ENCODE assay signal across 14 cellular contexts in genomic region chr17:1640329-1641064, GRCh38. TPM values are rescaled to one million over a fixed set of nuclear protein-coding genes. Genes with fewer than 3 reads are reported as not detected.
DNase-seq lines count a peak whose midpoint lies in the region; ATAC-seq and TF ChIP-seq lines count a peak whose summit lies in the region.
"Had no signal": no experiment of that assay in that cellular context is flagged by ENCODE, and none has a peak within 500 bp of the region (broad histone marks: within the 10 kb centered on the region; RNA-seq: fewer than 3 reads in every experiment).

No MANE protein-coding gene starts in this region.

- no peaks in the 10 kb centered on the region for H3K79me1 ChIP-seq in H9 (ENCODE audit: insufficient read depth, low read depth, low read length, poor library complexity, severe bottlenecking)

- H3K36me3 Mint-ChIP-seq in H9 (ENCODE audit: insufficient read depth in 1 of 3, low read depth in 3 of 3): peaks cover 0 to 2% (median 0%) of the 10 kb centered on the region in 3 experiments; a peak in 2 of 7 replicates
- no peaks in the 10 kb centered on the region for H3K36me3 Mint-ChIP-seq in activated T-helper 17 cell treated with anti-CD3 and anti-CD28 coated beads, Interleukin-2, amount 50 U/mL, for 72 hours (ENCODE audit: low read depth)
- no peaks in the 10 kb centered on the region for H3K36me3 Mint-ChIP-seq in activated CD4-positive, alpha-beta memory T cell treated with anti-CD3 and anti-CD28 coated beads for 36 hours
- H3K36me3 Mint-ChIP-seq: CD8-positive, alpha-beta T cell had no signal

- H3K18ac ChIP-seq in H9 (ENCODE audit: insufficient read length, low read depth, low read length): no peak overlapping the region

- H3F3A ChIP-seq in neural cell (ENCODE audit: insufficient read depth, low read length, poor library complexity, severe bottlenecking): no peaks in the 10 kb centered on the region

- no CpG with 5 or more reads among the region's 23 CpGs for WGBS in H9 (ENCODE audit: extremely low coverage, insufficient read length, low lambda C conversion rate)
- 68% methylated on average over 15 of the region's 23 CpGs for WGBS in suprapubic skin

- H2BK20ac ChIP-seq in H9 (ENCODE audit: low read depth, low read length, poor library complexity, severe bottlenecking): no peak overlapping the region

- no peak overlapping the region; a peak in 1 of 5 replicates for H3K4me3 Mint-ChIP-seq in H9
- H3K4me3 Mint-ChIP-seq in activated T-helper 17 cell treated with anti-CD3 and anti-CD28 coated beads, Interleukin-2, amount 50 U/mL, for 72 hours: no peak overlapping the region
- no peak overlapping the region for H3K4me3 Mint-ChIP-seq in activated CD4-positive, alpha-beta memory T cell treated with anti-CD3 and anti-CD28 coated beads for 36 hours
- H3K4me3 Mint-ChIP-seq: CD8-positive, alpha-beta T cell had no signal

- DNase-seq in H9: no peak
- DNase-seq in suprapubic skin (ENCODE audit: low spot score in 2 of 2): no peak
- no peak for DNase-seq in activated CD4-positive, alpha-beta memory T cell treated with anti-CD3 and anti-CD28 coated beads for 36 hours
- DNase-seq: CD8-positive, alpha-beta T cell; effector CD8-positive, alpha-beta T cell; foreskin melanocyte; MV-4-11; naive thymus-derived CD4-positive, alpha-beta T cell; NCI-H446 treated with DMSO at 0.1 percent for 48 hours; T-helper 2 cell had no signal

- no peaks in the 10 kb centered on the region for H3K9me2 ChIP-seq in neural cell (ENCODE audit: insufficient read depth, low read length)

- no peak for TF ChIP-seq POLR2A in suprapubic skin (IDR thresholded peaks at IDR 0.05)

- CTCF ChIA-PET in activated CD4-positive, alpha-beta memory T cell treated with anti-CD3 and anti-CD28 coated beads for 36 hours (lab: Charles Lee): interaction anchor here (1.4 to 2.7 kb wide), 2 partner anchors 11 to 66 kb away, joined by 4 to 19 read pairs; no protein-coding TSS in a partner anchor

- H3K23ac ChIP-seq in H9 (ENCODE audit: insufficient read length, low read depth, low read length): no peak overlapping the region

- H3K14ac ChIP-seq in H9 (ENCODE audit: insufficient read depth, low read length): no peak overlapping the region

- no peak overlapping the region for H3T11ph ChIP-seq in H9 (ENCODE audit: low read length)

- no peak for TF ChIP-seq RAD21 in neural cell (conservative IDR thresholded peaks at IDR 0.05)

- H3K9me3 Mint-ChIP-seq in H9: peaks cover 0 to 8% of the 10 kb centered on the region in 2 experiments; a peak in 1 of 5 replicates
- no peaks in the 10 kb centered on the region for H3K9me3 Mint-ChIP-seq in activated T-helper 17 cell treated with anti-CD3 and anti-CD28 coated beads, Interleukin-2, amount 50 U/mL, for 72 hours
- no peaks in the 10 kb centered on the region for H3K9me3 Mint-ChIP-seq in activated CD4-positive, alpha-beta memory T cell treated with anti-CD3 and anti-CD28 coated beads for 36 hours
- H3K9me3 Mint-ChIP-seq: activated T-helper 2 cell treated with anti-CD3 and anti-CD28 coated beads, Interferon-gamma antibody, Interleukin-2, Interleukin-4, amounts not matched to agents 10 μg/mL and 5 μg/mL and 100 μg/mL, durations not matched to agents 14 hours and 24 hours and 36 hours; CD8-positive, alpha-beta T cell; naive thymus-derived CD4-positive, alpha-beta T cell had no signal

- no peaks in the 10 kb centered on the region for H3K23me2 ChIP-seq in H9 (ENCODE audit: insufficient read length, low read depth, low read length, poor library complexity, severe bottlenecking)

- intact Hi-C loops in activated CD4-positive, alpha-beta memory T cell treated with anti-CD3 and anti-CD28 coated beads for 36 hours (cut with micrococcal nuclease): loop anchor here (10.0 kb wide), 1 partner anchor 394 kb away; the partner anchor contains the start of gene DPH1

- H3K4me1 ChIP-seq in H9 (ENCODE audit: insufficient read depth, low read length) (peaks cover 3% of the 10 kb centered on the region; the same call in 1 of the 2 replicates), suprapubic skin (peaks cover 17% of the 10 kb centered on the region)

- no peak overlapping the region for H3K27ac ChIP-seq in H9 (ENCODE audit: insufficient read length, low read depth, low read length)
- no peak overlapping the region for H3K27ac ChIP-seq in neural cell (ENCODE audit: low read length)
- no peak overlapping the region for H3K27ac ChIP-seq in suprapubic skin

- H2BK5ac ChIP-seq in H9 (ENCODE audit: insufficient read length, low read length): no peak overlapping the region

- no peak overlapping the region for H2BK120ac ChIP-seq in H9 (ENCODE audit: low read depth, low read length, poor library complexity, severe bottlenecking)

- H4K20me1 ChIP-seq in H9 (ENCODE audit: control insufficient read depth, insufficient read depth, insufficient read length) (no peaks in the 10 kb centered on the region), neural cell (ENCODE audit: insufficient read depth) (no peaks in the 10 kb centered on the region)

- H3K27me3 Mint-ChIP-seq in H9 (ENCODE audit: low read depth): peaks cover 9% of the 10 kb centered on the region
- H3K27me3 Mint-ChIP-seq in activated T-helper 17 cell treated with anti-CD3 and anti-CD28 coated beads, Interleukin-2, amount 50 U/mL, for 72 hours: no peaks in the 10 kb centered on the region
- no peaks in the 10 kb centered on the region for H3K27me3 Mint-ChIP-seq in activated CD4-positive, alpha-beta memory T cell treated with anti-CD3 and anti-CD28 coated beads for 36 hours

- H4K8ac ChIP-seq in H9 (replicated peaks; ENCODE audit: insufficient read length, low read depth, low read length): no peak overlapping the region

- no peak overlapping the region for H2BK15ac ChIP-seq in H9 (ENCODE audit: low read depth, low read length)

- H3K36me3 ChIP-seq in neural cell (ENCODE audit: insufficient read depth, low read length) (no peaks in the 10 kb centered on the region), suprapubic skin (peaks cover under 1% of the 10 kb centered on the region)

- H3K9me3 ChIP-seq in H9 (ENCODE audit: control insufficient read depth, low read depth, low read length) (no peaks in the 10 kb centered on the region), neural cell (ENCODE audit: low read length) (no peaks in the 10 kb centered on the region), suprapubic skin (no peaks in the 10 kb centered on the region)

- no peak overlapping the region for H3K9ac ChIP-seq in H9 (ENCODE audit: extremely low read depth, insufficient read length, low read length)
- peak overlapping the region; percentile 5 for H3K9ac ChIP-seq in neural cell (ENCODE audit: low read length)

- TF ChIP-seq CTCF in H9 (conservative IDR thresholded peaks at IDR 0.05) (no peak), neural cell (IDR thresholded peaks at IDR 0.05; ENCODE audit: poor library complexity, severe bottlenecking) (no peak), suprapubic skin (IDR thresholded peaks at IDR 0.05) (no peak)

- H3K4me1 Mint-ChIP-seq in H9: peaks cover 22 to 40% of the 10 kb centered on the region in 2 experiments
- H3K4me1 Mint-ChIP-seq in activated T-helper 17 cell treated with anti-CD3 and anti-CD28 coated beads, Interleukin-2, amount 50 U/mL, for 72 hours: peaks cover 8% of the 10 kb centered on the region
- peaks cover 16% of the 10 kb centered on the region for H3K4me1 Mint-ChIP-seq in activated CD4-positive, alpha-beta memory T cell treated with anti-CD3 and anti-CD28 coated beads for 36 hours (ENCODE audit: low read depth)

- no peaks in the 10 kb centered on the region; the same call in 1 of the 2 replicates for H3K27me3 ChIP-seq in H9 (ENCODE audit: insufficient read depth, low read length)
- H3K27me3 ChIP-seq in neural cell (ENCODE audit: insufficient read depth, low read depth, low read length): peaks cover 11% of the 10 kb centered on the region
- H3K27me3 ChIP-seq in suprapubic skin: no peaks in the 10 kb centered on the region

- TF ChIP-seq EP300 in neural cell (conservative IDR thresholded peaks at IDR 0.05; ENCODE audit: poor library complexity, severe bottlenecking): no peak
- no peak for TF ChIP-seq EP300 in suprapubic skin (IDR thresholded peaks at IDR 0.05)

- H3K56ac ChIP-seq in H9 (ENCODE audit: insufficient read length, low read depth, low read length): no peak overlapping the region

- H4K91ac ChIP-seq in H9 (ENCODE audit: insufficient read length, low read depth, low read length): no peak overlapping the region

- H3K4ac ChIP-seq in H9 (ENCODE audit: low read depth, low read length): no peak overlapping the region

- no peak overlapping the region for H3K4me3 ChIP-seq in neural cell (ENCODE audit: low read length)
- H3K4me3 ChIP-seq in suprapubic skin: no peak overlapping the region

- no peak overlapping the region for H3K4me2 ChIP-seq in H9 (ENCODE audit: insufficient read depth, insufficient read length, low read length)
- H3K4me2 ChIP-seq in neural cell (ENCODE audit: low read length): no peak overlapping the region

- H3K79me2 ChIP-seq in H9 (ENCODE audit: insufficient read depth, low read length) (no peaks in the 10 kb centered on the region), neural cell (replicated peaks; ENCODE audit: insufficient read depth, low read length) (no peaks in the 10 kb centered on the region)

- H2AFZ ChIP-seq in H9 (ENCODE audit: low read length) (no peak overlapping the region), neural cell (ENCODE audit: low read depth, low read length) (no peak overlapping the region)

- H3K27ac Mint-ChIP-seq in H9: peak overlapping the region in 2 of 3 experiments; percentile 26 to 56; a peak in 3 of 7 replicates
- H3K27ac Mint-ChIP-seq in activated T-helper 17 cell treated with anti-CD3 and anti-CD28 coated beads, Interleukin-2, amount 50 U/mL, for 72 hours: peak overlapping the region; percentile 10
- H3K27ac Mint-ChIP-seq in activated CD4-positive, alpha-beta memory T cell treated with anti-CD3 and anti-CD28 coated beads for 36 hours: no peak overlapping the region
- H3K27ac Mint-ChIP-seq: activated T-helper 2 cell treated with anti-CD3 and anti-CD28 coated beads, Interferon-gamma antibody, Interleukin-2, Interleukin-4, amounts not matched to agents 10 μg/mL and 5 μg/mL and 100 μg/mL, durations not matched to agents 14 hours and 24 hours and 36 hours; CD8-positive, alpha-beta T cell had no signal

- no peak overlapping the region for H2BK12ac ChIP-seq in H9 (ENCODE audit: insufficient read length, low read depth, low read length)

- POLR2A ChIA-PET in activated CD4-positive, alpha-beta memory T cell treated with anti-CD3 and anti-CD28 coated beads for 36 hours (lab: Charles Lee): no interaction called here

- H2AK5ac ChIP-seq in H9 (ENCODE audit: insufficient read length, low read length): no peak overlapping the region

- ATAC-seq in activated T-helper 17 cell treated with anti-CD3 and anti-CD28 coated beads, Interleukin-2, amount 50 U/mL, for 72 hours (replicated peaks): no peak
- ATAC-seq in HG02938 (IDR thresholded peaks at IDR 0.05; ENCODE audit: unreplicated experiment): no peak
- ATAC-seq: CD8-positive, alpha-beta T cell; naive thymus-derived CD4-positive, alpha-beta T cell had no signal

- no peak overlapping the region for H4K5ac ChIP-seq in H9 (ENCODE audit: insufficient read length, low read depth, low read length)

RNA-seq across cellular contexts. Expression of gene SCARF1, which starts 5.0 kb away (rescaled TPM):
- total RNA-seq in H9 (2021) (2.1 and 2.4 TPM in 2 replicates), suprapubic skin (10 to 100 TPM in 1 of 4 donors, 1 to 10 TPM in 3; 1.8 to 12.4 (median 4.6) TPM)
- total RNA-seq in activated T-helper 17 cell treated with anti-CD3 and anti-CD28 coated beads, Interleukin-2, amount 50 U/mL, for 72 hours: 1 to 10 TPM; 2.5 to 5.7 TPM
- polyA plus RNA-seq in neural cell: 3.0 and 5.4 TPM in 2 replicates
- polyA minus RNA-seq in neural cell: 0.73 and 1.2 TPM in 2 replicates
- total RNA-seq in activated CD4-positive, alpha-beta memory T cell treated with anti-CD3 and anti-CD28 coated beads for 36 hours: 1 to 10 TPM; 2.7 to 3.2 TPM

RNA-seq across cellular contexts. Expression of gene RILP, which starts 9.2 kb away (rescaled TPM):
- total RNA-seq in H9 (2021) (5.4 and 6.0 TPM in 2 replicates), suprapubic skin (10 to 100 TPM; 11.9 to 26.0 (median 20.1) TPM)
- total RNA-seq in activated T-helper 17 cell treated with anti-CD3 and anti-CD28 coated beads, Interleukin-2, amount 50 U/mL, for 72 hours: 1 to 10 TPM; 2.4 to 6.1 TPM
- polyA plus RNA-seq in neural cell: 7.5 and 14.9 TPM in 2 replicates
- 1.2 and 2.7 TPM in 2 replicates for polyA minus RNA-seq in neural cell
- 1 to 10 TPM; 5.8 to 6.2 TPM for total RNA-seq in activated CD4-positive, alpha-beta memory T cell treated with anti-CD3 and anti-CD28 coated beads for 36 hours

RNA-seq across cellular contexts. Expression of gene SLC43A2, which starts 11.9 kb away (rescaled TPM):
- total RNA-seq in H9 (2021) (11.8 and 12.9 TPM in 2 replicates), suprapubic skin (10 to 100 TPM in 2 of 4 donors, 1 to 10 TPM in 2; 4.8 to 11.8 (median 10.6) TPM)
- total RNA-seq in activated T-helper 17 cell treated with anti-CD3 and anti-CD28 coated beads, Interleukin-2, amount 50 U/mL, for 72 hours: 1 to 10 TPM in 1 of 2 donors, under 1 TPM in 1; 0.52 to 1.6 TPM
- 60.1 and 69.0 TPM in 2 replicates for polyA plus RNA-seq in neural cell
- polyA minus RNA-seq in neural cell: 97.8 and 108 TPM in 2 replicates
- 1 to 10 TPM; 2.0 to 2.2 TPM for total RNA-seq in activated CD4-positive, alpha-beta memory T cell treated with anti-CD3 and anti-CD28 coated beads for 36 hours

RNA-seq across cellular contexts. Expression of gene PRPF8, which starts 44.2 kb away (rescaled TPM):
- 402 and 408 TPM in 2 replicates for total RNA-seq in H9 (2021)
- total RNA-seq in activated T-helper 17 cell treated with anti-CD3 and anti-CD28 coated beads, Interleukin-2, amount 50 U/mL, for 72 hours: 100 to 1,000 TPM; 353 to 426 TPM
- 43.9 and 56.9 TPM in 2 replicates for polyA plus RNA-seq in neural cell
- polyA minus RNA-seq in neural cell: 149 and 158 TPM in 2 replicates
- 100 to 1,000 TPM; 186 to 341 (median 220) TPM for total RNA-seq in suprapubic skin
- total RNA-seq in activated CD4-positive, alpha-beta memory T cell treated with anti-CD3 and anti-CD28 coated beads for 36 hours: 100 to 1,000 TPM; 370 to 378 TPM
